42 cellular contexts compared by ENCODE assay signal in genomic region chr19:42348211-42348610, GRCh38. TPM values are rescaled to one million over a fixed set of nuclear protein-coding genes. Genes with fewer than 3 reads are reported as not detected.
"Had no signal": no experiment of that assay in that cellular context is flagged by ENCODE, and none has a peak within 500 bp of the region (broad histone marks: within the 10 kb centered on the region; RNA-seq: fewer than 3 reads in every experiment).

No MANE protein-coding gene starts in this region.

- H3K36me3 ChIP-seq: brain microvascular endothelial cell, breast epithelium had no signal

- H3K9me3 Mint-ChIP-seq: activated naive CD4-positive, alpha-beta T cell treated with anti-CD3 and anti-CD28 coated beads for 36 hours; activated naive CD4-positive, alpha-beta T cell treated with anti-CD3 and anti-CD28 coated beads, Interleukin-2, amount 10 ng/mL, durations not matched to agents 7 days and 5 days; activated naive CD4-positive, alpha-beta T cell treated with anti-CD3 and anti-CD28 coated beads, Interleukin-2, amount 50 U/mL, for 24 hours; activated naive CD4-positive, alpha-beta T cell treated with anti-CD3 and anti-CD28 coated beads, Interleukin-2, amount 50 U/mL, for 72 hours; activated naive CD8-positive, alpha-beta T cell treated with anti-CD3 and anti-CD28 coated beads for 36 hours; activated naive CD8-positive, alpha-beta T cell treated with anti-CD3 and anti-CD28 coated beads, Interleukin-2, amount 10 ng/mL, durations not matched to agents 7 days and 5 days; activated naive CD8-positive, alpha-beta T cell treated with anti-CD3 and anti-CD28 coated beads, Interleukin-2, amount 50 U/mL, for 24 hours; activated T-cell treated with anti-CD3 and anti-CD28 coated beads, Interleukin-2, amount 50 U/mL, for 24 hours; activated T-cell treated with anti-CD3 and anti-CD28 coated beads, Interleukin-2, amount 50 U/mL, for 4 hours; activated T-cell treated with anti-CD3 and anti-CD28 coated beads, Interleukin-2, amount 50 U/mL, for 72 hours; activated T-helper 1 cell treated with anti-CD3 and anti-CD28 coated beads, Interleukin-12 subunit alpha, Interleukin-12 subunit beta, Interleukin-2, Interleukin-4 antibody, amounts not matched to agents 30 ng/mL and 10 ng/mL and 1 ng/mL, durations not matched to agents 14 hours and 24 hours and 36 hours; activated T-helper 17 cell treated with anti-CD3 and anti-CD28 coated beads, Interleukin-2, amount 50 U/mL, for 72 hours; activated T-helper 2 cell treated with anti-CD3 and anti-CD28 coated beads, Interferon-gamma antibody, Interleukin-2, Interleukin-4, amounts not matched to agents 10 μg/mL and 5 μg/mL and 100 μg/mL, durations not matched to agents 14 hours and 24 hours and 36 hours; brain; central memory CD8-positive, alpha-beta T cell had no signal

- H3K27me3 ChIP-seq: adrenal gland, ascending aorta, body of pancreas, brain microvascular endothelial cell, breast epithelium, cardiac muscle cell had no signal

- H3K27ac Mint-ChIP-seq: activated naive CD4-positive, alpha-beta T cell treated with anti-CD3 and anti-CD28 coated beads for 36 hours; activated naive CD4-positive, alpha-beta T cell treated with anti-CD3 and anti-CD28 coated beads, Interleukin-2, amount 10 ng/mL, durations not matched to agents 7 days and 5 days; activated naive CD4-positive, alpha-beta T cell treated with anti-CD3 and anti-CD28 coated beads, Interleukin-2, amount 50 U/mL, for 24 hours; activated naive CD4-positive, alpha-beta T cell treated with anti-CD3 and anti-CD28 coated beads, Interleukin-2, amount 50 U/mL, for 72 hours; activated naive CD8-positive, alpha-beta T cell; activated naive CD8-positive, alpha-beta T cell treated with anti-CD3 and anti-CD28 coated beads for 36 hours; activated naive CD8-positive, alpha-beta T cell treated with anti-CD3 and anti-CD28 coated beads, Interleukin-2, amount 10 ng/mL, durations not matched to agents 7 days and 5 days; activated naive CD8-positive, alpha-beta T cell treated with anti-CD3 and anti-CD28 coated beads, Interleukin-2, amount 50 U/mL, for 24 hours; activated T-cell treated with anti-CD3 and anti-CD28 coated beads, Interleukin-2, amount 50 U/mL, for 24 hours; activated T-cell treated with anti-CD3 and anti-CD28 coated beads, Interleukin-2, amount 50 U/mL, for 72 hours; activated T-helper 1 cell treated with anti-CD3 and anti-CD28 coated beads, Interleukin-12 subunit alpha, Interleukin-12 subunit beta, Interleukin-2, Interleukin-4 antibody, amounts not matched to agents 30 ng/mL and 10 ng/mL and 1 ng/mL, durations not matched to agents 14 hours and 24 hours and 36 hours; activated T-helper 17 cell treated with anti-CD3 and anti-CD28 coated beads, Interleukin-2, amount 50 U/mL, for 72 hours; activated T-helper 2 cell treated with anti-CD3 and anti-CD28 coated beads, Interferon-gamma antibody, Interleukin-2, Interleukin-4, amounts not matched to agents 10 μg/mL and 5 μg/mL and 100 μg/mL, durations not matched to agents 14 hours and 24 hours and 36 hours had no signal

- H3K9me3 ChIP-seq: adrenal gland, ascending aorta, body of pancreas, breast epithelium had no signal

- H3K4me1 ChIP-seq: adrenal gland, ascending aorta, body of pancreas, breast epithelium had no signal

- DNase-seq: activated effector memory CD4-positive, alpha-beta T cell treated with anti-CD3 and anti-CD28 coated beads, Interleukin-2, amount 50 U/mL, for 16 hours; activated effector memory CD4-positive, alpha-beta T cell treated with Interleukin-2 at 50 U/mL for 16 hours; activated gamma-delta T cell; activated gamma-delta T cell treated with Interleukin-2 at 50 U/mL for 16 hours; activated naive CD4-positive, alpha-beta T cell; activated naive CD4-positive, alpha-beta T cell treated with anti-CD3 and anti-CD28 coated beads for 36 hours; activated naive CD4-positive, alpha-beta T cell treated with anti-CD3 and anti-CD28 coated beads, Interleukin-2, amount 10 ng/mL, durations not matched to agents 7 days and 5 days; activated naive CD4-positive, alpha-beta T cell treated with anti-CD3 and anti-CD28 coated beads, Interleukin-2, amount 50 U/mL, for 16 hours; activated naive CD4-positive, alpha-beta T cell treated with Interleukin-2 at 50 U/mL for 16 hours; activated naive CD8-positive, alpha-beta T cell treated with anti-CD3 and anti-CD28 coated beads for 36 hours; activated naive CD8-positive, alpha-beta T cell treated with anti-CD3 and anti-CD28 coated beads, Interleukin-2, amount 10 ng/mL, durations not matched to agents 7 days and 5 days; activated naive CD8-positive, alpha-beta T cell treated with anti-CD3 and anti-CD28 coated beads, Interleukin-2, amount 50 U/mL, for 24 hours; activated T-cell treated with anti-CD3 and anti-CD28 coated beads, Interleukin-2, amount 50 U/mL, for 1 hour; activated T-cell treated with anti-CD3 and anti-CD28 coated beads, Interleukin-2, amount 50 U/mL, for 24 hours; activated T-cell treated with anti-CD3 and anti-CD28 coated beads, Interleukin-2, amount 50 U/mL, for 4 hours; activated T-cell treated with anti-CD3 and anti-CD28 coated beads, Interleukin-2, amount 50 U/mL, for 48 hours; activated T-cell treated with anti-CD3 and anti-CD28 coated beads, Interleukin-2, amount 50 U/mL, for 72 hours; adrenal gland; amniotic stem cell; amygdala; anterior cingulate cortex; aorta; body of pancreas; brain microvascular endothelial cell; caudate nucleus; central memory CD4-positive, alpha-beta T cell; cerebellar nuclear complex had no signal

- ATAC-seq: activated naive CD4-positive, alpha-beta T cell treated with anti-CD3 and anti-CD28 coated beads, Interleukin-2, amount 50 U/mL, for 72 hours; activated naive CD8-positive, alpha-beta T cell treated with anti-CD3 and anti-CD28 coated beads, Interleukin-2, amount 50 U/mL, for 24 hours; activated T-cell treated with anti-CD3 and anti-CD28 coated beads, Interleukin-2, amount 50 U/mL, for 4 hours; activated T-cell treated with anti-CD3 and anti-CD28 coated beads, Interleukin-2, amount 50 U/mL, for 72 hours; activated T-helper 17 cell treated with anti-CD3 and anti-CD28 coated beads, Interleukin-2, amount 50 U/mL, for 72 hours; body of pancreas had no signal

- H3K27ac ChIP-seq: adrenal gland, ascending aorta, body of pancreas, brain microvascular endothelial cell, breast epithelium, cardiac muscle cell had no signal

- H3K27me3 Mint-ChIP-seq: activated naive CD4-positive, alpha-beta T cell treated with anti-CD3 and anti-CD28 coated beads, Interleukin-2, amount 10 ng/mL, durations not matched to agents 7 days and 5 days; activated naive CD4-positive, alpha-beta T cell treated with anti-CD3 and anti-CD28 coated beads, Interleukin-2, amount 50 U/mL, for 24 hours; activated naive CD8-positive, alpha-beta T cell; activated naive CD8-positive, alpha-beta T cell treated with anti-CD3 and anti-CD28 coated beads for 36 hours; activated naive CD8-positive, alpha-beta T cell treated with anti-CD3 and anti-CD28 coated beads, Interleukin-2, amount 10 ng/mL, durations not matched to agents 7 days and 5 days; activated naive CD8-positive, alpha-beta T cell treated with anti-CD3 and anti-CD28 coated beads, Interleukin-2, amount 50 U/mL, for 24 hours; activated T-cell treated with anti-CD3 and anti-CD28 coated beads, Interleukin-2, amount 50 U/mL, for 24 hours; activated T-helper 17 cell treated with anti-CD3 and anti-CD28 coated beads, Interleukin-2, amount 50 U/mL, for 72 hours; central memory CD8-positive, alpha-beta T cell had no signal

- H3K36me3 Mint-ChIP-seq: activated naive CD4-positive, alpha-beta T cell treated with anti-CD3 and anti-CD28 coated beads, Interleukin-2, amount 10 ng/mL, durations not matched to agents 7 days and 5 days; activated naive CD4-positive, alpha-beta T cell treated with anti-CD3 and anti-CD28 coated beads, Interleukin-2, amount 50 U/mL, for 72 hours; activated naive CD8-positive, alpha-beta T cell treated with anti-CD3 and anti-CD28 coated beads, Interleukin-2, amount 10 ng/mL, durations not matched to agents 7 days and 5 days had no signal

- H3K4me3 Mint-ChIP-seq: activated naive CD4-positive, alpha-beta T cell treated with anti-CD3 and anti-CD28 coated beads for 36 hours; activated naive CD4-positive, alpha-beta T cell treated with anti-CD3 and anti-CD28 coated beads, Interleukin-2, amount 10 ng/mL, durations not matched to agents 7 days and 5 days; activated naive CD4-positive, alpha-beta T cell treated with anti-CD3 and anti-CD28 coated beads, Interleukin-2, amount 50 U/mL, for 24 hours; activated naive CD8-positive, alpha-beta T cell; activated naive CD8-positive, alpha-beta T cell treated with anti-CD3 and anti-CD28 coated beads for 36 hours; activated naive CD8-positive, alpha-beta T cell treated with anti-CD3 and anti-CD28 coated beads, Interleukin-2, amount 10 ng/mL, durations not matched to agents 7 days and 5 days; activated naive CD8-positive, alpha-beta T cell treated with anti-CD3 and anti-CD28 coated beads, Interleukin-2, amount 50 U/mL, for 24 hours; activated T-cell treated with anti-CD3 and anti-CD28 coated beads, Interleukin-2, amount 50 U/mL, for 24 hours; activated T-cell treated with anti-CD3 and anti-CD28 coated beads, Interleukin-2, amount 50 U/mL, for 4 hours; activated T-cell treated with anti-CD3 and anti-CD28 coated beads, Interleukin-2, amount 50 U/mL, for 72 hours; activated T-helper 1 cell treated with anti-CD3 and anti-CD28 coated beads, Interleukin-12 subunit alpha, Interleukin-12 subunit beta, Interleukin-2, Interleukin-4 antibody, amounts not matched to agents 30 ng/mL and 10 ng/mL and 1 ng/mL, durations not matched to agents 14 hours and 24 hours and 36 hours; activated T-helper 17 cell treated with anti-CD3 and anti-CD28 coated beads, Interleukin-2, amount 50 U/mL, for 72 hours; brain; central memory CD8-positive, alpha-beta T cell had no signal

- H3K4me3 ChIP-seq: adrenal gland, ascending aorta, body of pancreas, breast epithelium, cardiac muscle cell had no signal

- H3K4me1 Mint-ChIP-seq: activated naive CD4-positive, alpha-beta T cell treated with anti-CD3 and anti-CD28 coated beads, Interleukin-2, amount 10 ng/mL, durations not matched to agents 7 days and 5 days; activated naive CD4-positive, alpha-beta T cell treated with anti-CD3 and anti-CD28 coated beads, Interleukin-2, amount 50 U/mL, for 24 hours; activated naive CD8-positive, alpha-beta T cell treated with anti-CD3 and anti-CD28 coated beads for 36 hours; activated naive CD8-positive, alpha-beta T cell treated with anti-CD3 and anti-CD28 coated beads, Interleukin-2, amount 10 ng/mL, durations not matched to agents 7 days and 5 days; central memory CD8-positive, alpha-beta T cell had no signal

RNA-seq across cellular contexts. Expression of gene TMEM145, which starts 35.1 kb away (rescaled TPM):
- total RNA-seq: activated naive CD4-positive, alpha-beta T cell treated with anti-CD3 and anti-CD28 coated beads for 36 hours; activated T-cell treated with anti-CD3 and anti-CD28 coated beads, Interleukin-2, amount 50 U/mL, for 4 hours; aorta; ascending aorta; astrocyte; body of pancreas had no signal
- polyA plus RNA-seq: aorta had no signal

RNA-seq across cellular contexts. Expression of gene CNFN, which starts 41.9 kb away (rescaled TPM):
- total RNA-seq: activated naive CD4-positive, alpha-beta T cell treated with anti-CD3 and anti-CD28 coated beads for 36 hours; activated naive CD4-positive, alpha-beta T cell treated with anti-CD3 and anti-CD28 coated beads, Interleukin-2, amount 50 U/mL, for 72 hours; activated naive CD8-positive, alpha-beta T cell treated with anti-CD3 and anti-CD28 coated beads for 36 hours; activated naive CD8-positive, alpha-beta T cell treated with anti-CD3 and anti-CD28 coated beads, Interleukin-2, amount 10 ng/mL, durations not matched to agents 7 days and 5 days; activated T-cell treated with anti-CD3 and anti-CD28 coated beads, Interleukin-2, amount 50 U/mL, for 4 hours; activated T-helper 1 cell treated with anti-CD3 and anti-CD28 coated beads, Interleukin-12 subunit alpha, Interleukin-12 subunit beta, Interleukin-2, Interleukin-4 antibody, amounts not matched to agents 30 ng/mL and 10 ng/mL and 1 ng/mL, durations not matched to agents 14 hours and 24 hours and 36 hours; activated T-helper 2 cell treated with anti-CD3 and anti-CD28 coated beads, Interferon-gamma antibody, Interleukin-2, Interleukin-4, amounts not matched to agents 10 μg/mL and 5 μg/mL and 100 μg/mL, durations not matched to agents 14 hours and 24 hours and 36 hours; ascending aorta; body of pancreas; bronchial epithelial cell; cerebellum; chondrocyte had no signal

RNA-seq across cellular contexts. Expression of gene PRR19, which starts 46.3 kb away (rescaled TPM):
- total RNA-seq: ascending aorta, bronchial epithelial cell had no signal
- polyA plus RNA-seq: aorta had no signal
